In genomic region chr7:104096683-104097082, GRCh38 we compare ENCODE assay signal across 1 cellular context.
TF ChIP-seq lines count a peak whose summit lies in the region.

No MANE protein-coding gene starts in this region.

TF ChIP-seq in HepG2, 621 proteins besides CTCF, POLR2A, EP300 and RAD21 (continued from another document and continues in another):
- TF ChIP-seq SAP130 (CRISPR knock-in tag; IDR thresholded peaks at IDR 0.05; ENCODE audit: low read depth) (peak; percentile 62), ZMYM4 (CRISPR knock-in tag; IDR thresholded peaks at IDR 0.05) (peak; percentile 68), ZNF619 (CRISPR knock-in tag; IDR thresholded peaks at IDR 0.05) (no peak), CENPT (CRISPR knock-in tag; IDR thresholded peaks at IDR 0.05; ENCODE audit: low read depth) (no peak), PRPF4 (IDR thresholded peaks at IDR 0.05; ENCODE audit: low read depth, low read length, poor library complexity, severe bottlenecking) (no peak), POGZ (CRISPR knock-in tag; IDR thresholded peaks at IDR 0.05) (peak; percentile 48), ZNF350 (CRISPR knock-in tag; IDR thresholded peaks at IDR 0.05; ENCODE audit: borderline replicate concordance, low read depth) (no peak), ZSCAN9 (CRISPR knock-in tag; IDR thresholded peaks at IDR 0.05; ENCODE audit: borderline replicate concordance) (no peak), PBX3 (CRISPR knock-in tag; IDR thresholded peaks at IDR 0.05; ENCODE audit: borderline replicate concordance) (no peak), FLYWCH1 (CRISPR knock-in tag; IDR thresholded peaks at IDR 0.05) (no peak), MED1 (CRISPR knock-in tag; IDR thresholded peaks at IDR 0.05) (peak; percentile 37; the same call in 1 of the 2 replicates), ZBTB43 (CRISPR knock-in tag; conservative IDR thresholded peaks at IDR 0.05) (no peak), RARG (CRISPR knock-in tag; IDR thresholded peaks at IDR 0.05; ENCODE audit: low read depth) (no peak), ZNF564 (CRISPR knock-in tag; IDR thresholded peaks at IDR 0.05) (no peak), ZNF777 (CRISPR knock-in tag; IDR thresholded peaks at IDR 0.05) (peak; percentile 64; the same call in 1 of the 2 replicates), MIER3 (CRISPR knock-in tag; IDR thresholded peaks at IDR 0.05; ENCODE audit: borderline replicate concordance) (no peak), MXI1 (IDR thresholded peaks at IDR 0.05; ENCODE audit: borderline replicate concordance, low read depth, low read length) (no peak), NKX3-1 (CRISPR knock-in tag; IDR thresholded peaks at IDR 0.05) (no peak), SIX4 (CRISPR knock-in tag; IDR thresholded peaks at IDR 0.05) (no peak), NR2C2 (CRISPR knock-in tag; IDR thresholded peaks at IDR 0.05; ENCODE audit: borderline replicate concordance) (no peak), ZBTB2 (CRISPR knock-in tag; IDR thresholded peaks at IDR 0.05; ENCODE audit: low read depth) (no peak), SRSF4 (IDR thresholded peaks at IDR 0.05; ENCODE audit: low read depth, low read length, poor library complexity, severe bottlenecking) (no peak), ERF (CRISPR knock-in tag; IDR thresholded peaks at IDR 0.05) (peak; percentile 38; the same call in 1 of the 2 replicates), ZNF205 (CRISPR knock-in tag; IDR thresholded peaks at IDR 0.05) (no peak), CCAR2 (optimal IDR thresholded peaks at IDR 0.05; ENCODE audit: low read depth, low read length) (no peak), KDM3A (CRISPR knock-in tag; IDR thresholded peaks at IDR 0.05; ENCODE audit: low read depth) (no peak), RCOR2 (CRISPR knock-in tag; IDR thresholded peaks at IDR 0.05) (no peak), ATM (IDR thresholded peaks at IDR 0.05; ENCODE audit: borderline replicate concordance) (no peak), ZSCAN29 (CRISPR knock-in tag; conservative IDR thresholded peaks at IDR 0.05) (no peak), ZNF331 (CRISPR knock-in tag; IDR thresholded peaks at IDR 0.05) (peak; percentile 47; the same call in 1 of the 2 replicates), SIN3B (IDR thresholded peaks at IDR 0.05; ENCODE audit: low read length) (no peak)
- TF ChIP-seq, protein P1, sequence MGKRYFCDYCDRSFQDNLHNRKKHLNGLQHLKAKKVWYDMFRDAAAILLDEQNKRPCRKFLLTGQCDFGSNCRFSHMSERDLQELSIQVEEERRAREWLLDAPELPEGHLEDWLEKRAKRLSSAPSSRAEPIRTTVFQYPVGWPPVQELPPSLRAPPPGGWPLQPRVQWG (CRISPR knock-in tag; IDR thresholded peaks at IDR 0.05; ENCODE audit: borderline replicate concordance, low read depth), result no peak
- TF ChIP-seq, protein P2, sequence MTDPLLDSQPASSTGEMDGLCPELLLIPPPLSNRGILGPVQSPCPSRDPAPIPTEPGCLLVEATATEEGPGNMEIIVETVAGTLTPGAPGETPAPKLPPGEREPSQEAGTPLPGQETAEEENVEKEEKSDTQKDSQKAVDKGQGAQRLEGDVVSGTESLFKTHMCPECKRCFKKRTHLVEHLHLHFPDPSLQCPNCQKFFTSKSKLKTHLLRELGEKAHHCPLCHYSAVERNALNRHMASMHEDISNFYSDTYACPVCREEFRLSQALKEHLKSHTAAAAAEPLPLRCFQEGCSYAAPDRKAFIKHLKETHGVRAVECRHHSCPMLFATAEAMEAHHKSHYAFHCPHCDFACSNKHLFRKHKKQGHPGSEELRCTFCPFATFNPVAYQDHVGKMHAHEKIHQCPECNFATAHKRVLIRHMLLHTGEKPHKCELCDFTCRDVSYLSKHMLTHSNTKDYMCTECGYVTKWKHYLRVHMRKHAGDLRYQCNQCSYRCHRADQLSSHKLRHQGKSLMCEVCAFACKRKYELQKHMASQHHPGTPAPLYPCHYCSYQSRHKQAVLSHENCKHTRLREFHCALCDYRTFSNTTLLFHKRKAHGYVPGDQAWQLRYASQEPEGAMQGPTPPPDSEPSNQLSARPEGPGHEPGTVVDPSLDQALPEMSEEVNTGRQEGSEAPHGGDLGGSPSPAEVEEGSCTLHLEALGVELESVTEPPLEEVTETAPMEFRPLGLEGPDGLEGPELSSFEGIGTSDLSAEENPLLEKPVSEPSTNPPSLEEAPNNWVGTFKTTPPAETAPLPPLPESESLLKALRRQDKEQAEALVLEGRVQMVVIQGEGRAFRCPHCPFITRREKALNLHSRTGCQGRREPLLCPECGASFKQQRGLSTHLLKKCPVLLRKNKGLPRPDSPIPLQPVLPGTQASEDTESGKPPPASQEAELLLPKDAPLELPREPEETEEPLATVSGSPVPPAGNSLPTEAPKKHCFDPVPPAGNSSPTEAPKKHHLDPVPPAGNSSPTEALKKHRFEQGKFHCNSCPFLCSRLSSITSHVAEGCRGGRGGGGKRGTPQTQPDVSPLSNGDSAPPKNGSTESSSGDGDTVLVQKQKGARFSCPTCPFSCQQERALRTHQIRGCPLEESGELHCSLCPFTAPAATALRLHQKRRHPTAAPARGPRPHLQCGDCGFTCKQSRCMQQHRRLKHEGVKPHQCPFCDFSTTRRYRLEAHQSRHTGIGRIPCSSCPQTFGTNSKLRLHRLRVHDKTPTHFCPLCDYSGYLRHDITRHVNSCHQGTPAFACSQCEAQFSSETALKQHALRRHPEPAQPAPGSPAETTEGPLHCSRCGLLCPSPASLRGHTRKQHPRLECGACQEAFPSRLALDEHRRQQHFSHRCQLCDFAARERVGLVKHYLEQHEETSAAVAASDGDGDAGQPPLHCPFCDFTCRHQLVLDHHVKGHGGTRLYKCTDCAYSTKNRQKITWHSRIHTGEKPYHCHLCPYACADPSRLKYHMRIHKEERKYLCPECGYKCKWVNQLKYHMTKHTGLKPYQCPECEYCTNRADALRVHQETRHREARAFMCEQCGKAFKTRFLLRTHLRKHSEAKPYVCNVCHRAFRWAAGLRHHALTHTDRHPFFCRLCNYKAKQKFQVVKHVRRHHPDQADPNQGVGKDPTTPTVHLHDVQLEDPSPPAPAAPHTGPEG (CRISPR knock-in tag; IDR thresholded peaks at IDR 0.05), result no peak
- TF ChIP-seq, protein P3, sequence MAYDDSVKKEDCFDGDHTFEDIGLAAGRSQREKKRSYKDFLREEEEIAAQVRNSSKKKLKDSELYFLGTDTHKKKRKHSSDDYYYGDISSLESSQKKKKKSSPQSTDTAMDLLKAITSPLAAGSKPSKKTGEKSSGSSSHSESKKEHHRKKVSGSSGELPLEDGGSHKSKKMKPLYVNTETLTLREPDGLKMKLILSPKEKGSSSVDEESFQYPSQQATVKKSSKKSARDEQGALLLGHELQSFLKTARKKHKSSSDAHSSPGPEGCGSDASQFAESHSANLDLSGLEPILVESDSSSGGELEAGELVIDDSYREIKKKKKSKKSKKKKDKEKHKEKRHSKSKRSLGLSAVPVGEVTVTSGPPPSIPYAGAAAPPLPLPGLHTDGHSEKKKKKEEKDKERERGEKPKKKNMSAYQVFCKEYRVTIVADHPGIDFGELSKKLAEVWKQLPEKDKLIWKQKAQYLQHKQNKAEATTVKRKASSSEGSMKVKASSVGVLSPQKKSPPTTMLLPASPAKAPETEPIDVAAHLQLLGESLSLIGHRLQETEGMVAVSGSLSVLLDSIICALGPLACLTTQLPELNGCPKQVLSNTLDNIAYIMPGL (CRISPR knock-in tag; IDR thresholded peaks at IDR 0.05; ENCODE audit: borderline replicate concordance in 1 of 2, low read depth in 1 of 2), result no peak
- TF ChIP-seq, protein P4, sequence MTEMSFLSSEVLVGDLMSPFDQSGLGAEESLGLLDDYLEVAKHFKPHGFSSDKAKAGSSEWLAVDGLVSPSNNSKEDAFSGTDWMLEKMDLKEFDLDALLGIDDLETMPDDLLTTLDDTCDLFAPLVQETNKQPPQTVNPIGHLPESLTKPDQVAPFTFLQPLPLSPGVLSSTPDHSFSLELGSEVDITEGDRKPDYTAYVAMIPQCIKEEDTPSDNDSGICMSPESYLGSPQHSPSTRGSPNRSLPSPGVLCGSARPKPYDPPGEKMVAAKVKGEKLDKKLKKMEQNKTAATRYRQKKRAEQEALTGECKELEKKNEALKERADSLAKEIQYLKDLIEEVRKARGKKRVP (CRISPR knock-in tag; IDR thresholded peaks at IDR 0.05), result no peak
- TF ChIP-seq, protein P5, sequence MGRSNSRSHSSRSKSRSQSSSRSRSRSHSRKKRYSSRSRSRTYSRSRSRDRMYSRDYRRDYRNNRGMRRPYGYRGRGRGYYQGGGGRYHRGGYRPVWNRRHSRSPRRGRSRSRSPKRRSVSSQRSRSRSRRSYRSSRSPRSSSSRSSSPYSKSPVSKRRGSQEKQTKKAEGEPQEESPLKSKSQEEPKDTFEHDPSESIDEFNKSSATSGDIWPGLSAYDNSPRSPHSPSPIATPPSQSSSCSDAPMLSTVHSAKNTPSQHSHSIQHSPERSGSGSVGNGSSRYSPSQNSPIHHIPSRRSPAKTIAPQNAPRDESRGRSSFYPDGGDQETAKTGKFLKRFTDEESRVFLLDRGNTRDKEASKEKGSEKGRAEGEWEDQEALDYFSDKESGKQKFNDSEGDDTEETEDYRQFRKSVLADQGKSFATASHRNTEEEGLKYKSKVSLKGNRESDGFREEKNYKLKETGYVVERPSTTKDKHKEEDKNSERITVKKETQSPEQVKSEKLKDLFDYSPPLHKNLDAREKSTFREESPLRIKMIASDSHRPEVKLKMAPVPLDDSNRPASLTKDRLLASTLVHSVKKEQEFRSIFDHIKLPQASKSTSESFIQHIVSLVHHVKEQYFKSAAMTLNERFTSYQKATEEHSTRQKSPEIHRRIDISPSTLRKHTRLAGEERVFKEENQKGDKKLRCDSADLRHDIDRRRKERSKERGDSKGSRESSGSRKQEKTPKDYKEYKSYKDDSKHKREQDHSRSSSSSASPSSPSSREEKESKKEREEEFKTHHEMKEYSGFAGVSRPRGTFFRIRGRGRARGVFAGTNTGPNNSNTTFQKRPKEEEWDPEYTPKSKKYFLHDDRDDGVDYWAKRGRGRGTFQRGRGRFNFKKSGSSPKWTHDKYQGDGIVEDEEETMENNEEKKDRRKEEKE (IDR thresholded peaks at IDR 0.05), result no peak
- TF ChIP-seq, protein P6, sequence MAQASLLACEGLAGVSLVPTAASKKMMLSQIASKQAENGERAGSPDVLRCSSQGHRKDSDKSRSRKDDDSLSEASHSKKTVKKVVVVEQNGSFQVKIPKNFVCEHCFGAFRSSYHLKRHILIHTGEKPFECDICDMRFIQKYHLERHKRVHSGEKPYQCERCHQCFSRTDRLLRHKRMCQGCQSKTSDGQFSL (CRISPR knock-in tag; IDR thresholded peaks at IDR 0.05), result no peak
- TF ChIP-seq, protein P7, sequence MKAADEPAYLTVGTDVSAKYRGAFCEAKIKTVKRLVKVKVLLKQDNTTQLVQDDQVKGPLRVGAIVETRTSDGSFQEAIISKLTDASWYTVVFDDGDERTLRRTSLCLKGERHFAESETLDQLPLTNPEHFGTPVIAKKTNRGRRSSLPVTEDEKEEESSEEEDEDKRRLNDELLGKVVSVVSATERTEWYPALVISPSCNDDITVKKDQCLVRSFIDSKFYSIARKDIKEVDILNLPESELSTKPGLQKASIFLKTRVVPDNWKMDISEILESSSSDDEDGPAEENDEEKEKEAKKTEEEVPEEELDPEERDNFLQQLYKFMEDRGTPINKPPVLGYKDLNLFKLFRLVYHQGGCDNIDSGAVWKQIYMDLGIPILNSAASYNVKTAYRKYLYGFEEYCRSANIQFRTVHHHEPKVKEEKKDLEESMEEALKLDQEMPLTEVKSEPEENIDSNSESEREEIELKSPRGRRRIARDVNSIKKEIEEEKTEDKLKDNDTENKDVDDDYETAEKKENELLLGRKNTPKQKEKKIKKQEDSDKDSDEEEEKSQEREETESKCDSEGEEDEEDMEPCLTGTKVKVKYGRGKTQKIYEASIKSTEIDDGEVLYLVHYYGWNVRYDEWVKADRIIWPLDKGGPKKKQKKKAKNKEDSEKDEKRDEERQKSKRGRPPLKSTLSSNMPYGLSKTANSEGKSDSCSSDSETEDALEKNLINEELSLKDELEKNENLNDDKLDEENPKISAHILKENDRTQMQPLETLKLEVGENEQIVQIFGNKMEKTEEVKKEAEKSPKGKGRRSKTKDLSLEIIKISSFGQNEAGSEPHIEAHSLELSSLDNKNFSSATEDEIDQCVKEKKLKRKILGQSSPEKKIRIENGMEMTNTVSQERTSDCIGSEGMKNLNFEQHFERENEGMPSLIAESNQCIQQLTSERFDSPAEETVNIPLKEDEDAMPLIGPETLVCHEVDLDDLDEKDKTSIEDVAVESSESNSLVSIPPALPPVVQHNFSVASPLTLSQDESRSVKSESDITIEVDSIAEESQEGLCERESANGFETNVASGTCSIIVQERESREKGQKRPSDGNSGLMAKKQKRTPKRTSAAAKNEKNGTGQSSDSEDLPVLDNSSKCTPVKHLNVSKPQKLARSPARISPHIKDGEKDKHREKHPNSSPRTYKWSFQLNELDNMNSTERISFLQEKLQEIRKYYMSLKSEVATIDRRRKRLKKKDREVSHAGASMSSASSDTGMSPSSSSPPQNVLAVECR (CRISPR knock-in tag; IDR thresholded peaks at IDR 0.05; ENCODE audit: borderline replicate concordance), result no peak
